ENCODE assay signal across 23 cellular contexts in genomic region chr2:127101756-127102463, GRCh38. TPM values are rescaled to one million over a fixed set of nuclear protein-coding genes. Genes with fewer than 3 reads are reported as not detected.
A peak's percentile ranks its signal among the peaks of the same experiment; 100 is the strongest.
DNase-seq lines count a peak whose midpoint lies in the region; TF ChIP-seq lines count a peak whose summit lies in the region.
"Had no signal": no experiment of that assay in that cellular context is flagged by ENCODE, and none has a peak within 500 bp of the region (broad histone marks: within the 10 kb centered on the region; RNA-seq: fewer than 3 reads in every experiment).

No MANE protein-coding gene starts in this region.

- H3K4me1 Mint-ChIP-seq in Calu3 (ENCODE audit: low read depth, unreplicated experiment): peaks cover 60% of the 10 kb centered on the region
- H3K4me1 Mint-ChIP-seq: activated B cell treated with CpG ODN at 0.5 μM for 24 hours had no signal

- no peaks in the 10 kb centered on the region for H3K9me3 ChIP-seq in skeletal muscle tissue (ENCODE audit: control insufficient read depth in 3 of 3, low read length in 3 of 3)
- no peaks in the 10 kb centered on the region for H3K9me3 ChIP-seq in testis
- H3K9me3 ChIP-seq: esophagus squamous epithelium, tibial artery had no signal

- H3K27ac ChIP-seq in VCaP: peak overlapping the region; percentile 82
- peak overlapping the region; percentile 93 for H3K27ac ChIP-seq in skeletal muscle tissue (ENCODE audit: low read depth, low read length)
- no peak overlapping the region for H3K27ac ChIP-seq in testis
- H3K27ac ChIP-seq: tibial artery had no signal

- no peak for TF ChIP-seq POLR2A in testis (IDR thresholded peaks at IDR 0.05)

- no peak for TF ChIP-seq CTCF in Calu3 (IDR thresholded peaks at IDR 0.05; ENCODE audit: unreplicated experiment)
- TF ChIP-seq CTCF in VCaP (conservative IDR thresholded peaks at IDR 0.05): no peak
- no peak for TF ChIP-seq CTCF in testis (IDR thresholded peaks at IDR 0.05)

- CTCF ChIA-PET in Calu3 (lab: Charles Lee): interaction anchor here (0.6 kb wide), 1 partner anchor 88 kb away, joined by 6 read pairs; no protein-coding TSS in a partner anchor

- peaks cover 35% of the 10 kb centered on the region for H3K36me3 Mint-ChIP-seq in Calu3 (ENCODE audit: insufficient read depth, unreplicated experiment)
- H3K36me3 Mint-ChIP-seq: activated naive CD4-positive, alpha-beta T cell treated with anti-CD3 and anti-CD28 coated beads, Interleukin-2, amount 50 U/mL, for 72 hours; naive thymus-derived CD8-positive, alpha-beta T cell had no signal

- peak overlapping the region; percentile 84 for H3K27ac Mint-ChIP-seq in Calu3 (ENCODE audit: unreplicated experiment)
- H3K27ac Mint-ChIP-seq: activated B cell treated with CpG ODN at 0.5 μM for 24 hours; activated CD8-positive, alpha-beta T cell treated with anti-CD3 and anti-CD28 coated beads, Interleukin-2, amount 10 ng/mL, durations not matched to agents 7 days and 5 days; activated T-cell treated with anti-CD3 and anti-CD28 coated beads, Interleukin-2, amount 50 U/mL, for 24 hours; effector memory CD8-positive, alpha-beta T cell; H9 had no signal

- H3K4me1 ChIP-seq in skeletal muscle tissue (ENCODE audit: control insufficient read depth in 3 of 3, insufficient read depth in 3 of 3, low read length in 3 of 3) (peaks cover 77 to 83% (median 78%) of the 10 kb centered on the region in 3 donors), testis (peaks cover 6% of the 10 kb centered on the region)

- no peaks in the 10 kb centered on the region for H3K9me3 Mint-ChIP-seq in Calu3 (ENCODE audit: low read depth, unreplicated experiment)
- H3K9me3 Mint-ChIP-seq: activated B cell treated with CpG ODN at 0.5 μM for 24 hours; activated naive CD4-positive, alpha-beta T cell treated with anti-CD3 and anti-CD28 coated beads, Interleukin-2, amount 50 U/mL, for 72 hours; activated T-cell treated with anti-CD3 and anti-CD28 coated beads, Interleukin-2, amount 50 U/mL, for 24 hours; effector memory CD8-positive, alpha-beta T cell; H9; naive thymus-derived CD8-positive, alpha-beta T cell had no signal

- H3K27me3 Mint-ChIP-seq in Calu3 (ENCODE audit: unreplicated experiment): no peaks in the 10 kb centered on the region
- H3K27me3 Mint-ChIP-seq: naive thymus-derived CD8-positive, alpha-beta T cell had no signal

- intact Hi-C loops in Calu3 (cut with micrococcal nuclease; ENCODE audit: unreplicated experiment) (loop anchor here (5.0 to 10.0 kb wide), 2 partner anchors 35 to 63 kb away; no protein-coding TSS in a partner anchor), testis (cut with DNase I; ENCODE audit: low total_unique reads) (no loop called here)

- peaks cover 0 to 17% (median 4%) of the 10 kb centered on the region in 3 donors for H3K36me3 ChIP-seq in skeletal muscle tissue (ENCODE audit: control insufficient read depth in 3 of 3, insufficient read depth in 3 of 3, low read length in 3 of 3)
- H3K36me3 ChIP-seq in testis (ENCODE audit: low read depth, missing control alignments): no peaks in the 10 kb centered on the region
- H3K36me3 ChIP-seq: esophagus squamous epithelium, tibial artery had no signal

- H3K27me3 ChIP-seq in skeletal muscle tissue (ENCODE audit: control insufficient read depth in 3 of 3, insufficient read depth in 3 of 3, low read length in 3 of 3): no peaks in the 10 kb centered on the region
- no peaks in the 10 kb centered on the region for H3K27me3 ChIP-seq in testis
- H3K27me3 ChIP-seq: tibial artery had no signal

- no TSS peak for BruUV-seq in Calu3 (replicated peaks; lab: Mats Ljungman, UMichigan)

- H3K4me3 Mint-ChIP-seq in Calu3 (ENCODE audit: low read depth, unreplicated experiment): peak overlapping the region; percentile 57
- H3K4me3 Mint-ChIP-seq: activated B cell treated with CpG ODN at 0.5 μM for 24 hours; activated CD8-positive, alpha-beta T cell treated with anti-CD3 and anti-CD28 coated beads, Interleukin-2, amount 10 ng/mL, durations not matched to agents 7 days and 5 days; activated T-cell treated with anti-CD3 and anti-CD28 coated beads, Interleukin-2, amount 50 U/mL, for 24 hours; effector memory CD8-positive, alpha-beta T cell; H9; naive thymus-derived CD8-positive, alpha-beta T cell had no signal

- no peak for DNase-seq in Calu3
- peak; percentile 67 for DNase-seq in myocyte (ENCODE audit: low read depth)
- no peak for DNase-seq in anterior cingulate cortex (lab: John Stamatoyannopoulos, UW)
- no peak for DNase-seq in SHP77 treated with DMSO at 0.1 percent for 48 hours (lab: John Stamatoyannopoulos, UW)
- DNase-seq in testis: no peak
- no peak for DNase-seq in stimulated activated CD8-positive, alpha-beta memory T cell treated with anti-CD3 and anti-CD28 coated beads, Interleukin-4, amount 100 ng/mL, for 48 hours
- DNase-seq: activated B cell treated with CpG ODN at 0.5 μM for 24 hours; activated CD8-positive, alpha-beta T cell treated with anti-CD3 and anti-CD28 coated beads, Interleukin-2, amount 10 ng/mL, durations not matched to agents 7 days and 5 days; activated T-cell treated with anti-CD3 and anti-CD28 coated beads, Interleukin-2, amount 50 U/mL, for 24 hours; effector memory CD8-positive, alpha-beta T cell; esophagus squamous epithelium; H9; KG1; kidney glomerular epithelial cell; mesendoderm; naive thymus-derived CD8-positive, alpha-beta T cell; NCI-H187 treated with DMSO at 0.1 percent for 48 hours; NCI-H2227 treated with DMSO at 0.1 percent for 48 hours; PC-3 had no signal

- H3K9ac ChIP-seq in skeletal muscle tissue (ENCODE audit: low read depth in 1 of 3, low read length in 3 of 3): peak overlapping the region; percentile 85 to 99 (median 93)

- H3K4me3 ChIP-seq in skeletal muscle tissue (ENCODE audit: low read length in 3 of 3): peak overlapping the region; percentile 83 to 95 (median 93)
- H3K4me3 ChIP-seq in testis: no peak overlapping the region
- H3K4me3 ChIP-seq: esophagus squamous epithelium, tibial artery had no signal

- WGBS in testis, 2 donors: 81 to 89% methylated on average over 10 of the region's 10 CpGs

RNA-seq across cellular contexts. Expression of gene BIN1, which starts 5.0 kb away (rescaled TPM):
- total RNA-seq in Calu3 (2022) (52.8 and 54.7 TPM in 2 replicates), myocyte (3,190 and 3,208 TPM in 2 replicates), skeletal muscle tissue (597 TPM), testis (10 to 100 TPM; 25.0 to 28.7 TPM)
- 771 TPM for polyA plus RNA-seq in myocyte (2012)
- polyA plus RNA-seq in testis (ENCODE audit: insufficient read depth, low read depth, low replicate concordance): 38.8 TPM

Comparison
In these comparisons a context has a peak if more than half of its experiments do, and no peak if none do; other contexts are left out.
1. H3K27ac ChIP-seq: peak in VCaP (single experiment) and skeletal muscle tissue (single experiment); none in testis (0 of 2).
2. H3K4me3 ChIP-seq: peak in skeletal muscle tissue (3 of 3); none in testis (0 of 2).
3. RNA of gene BIN1, which starts 5.0 kb away (total RNA-seq): 3,190 to 3,208 TPM in myocyte and 597 TPM in skeletal muscle tissue (single experiment); 52.8 to 54.7 TPM in Calu3 and 25.0 to 28.7 TPM in testis; every median in the first group is over 10 times any median in the second.